ENCODE assay signal across 18 cellular contexts in genomic region chr17:81550285-81550684, GRCh38. TPM values are rescaled to one million over a fixed set of nuclear protein-coding genes. Genes with fewer than 3 reads are reported as not detected.
DNase-seq lines count a peak whose midpoint lies in the region; ATAC-seq and TF ChIP-seq lines count a peak whose summit lies in the region.
"Had no signal": no experiment of that assay in that cellular context is flagged by ENCODE, and none has a peak within 500 bp of the region (broad histone marks: within the 10 kb centered on the region; RNA-seq: fewer than 3 reads in every experiment).

No MANE protein-coding gene starts in this region.

- DNase-seq in right cardiac atrium (peak in 2 of 3 donors; percentile 38 to 55), Right ventricle myocardium superior (no peak), right lobe of liver (peak in 2 of 3 donors; percentile 24 to 53), coronary artery (ENCODE audit: low spot score) (no peak), ureter (ENCODE audit: low spot score) (no peak), NCI-H2081 (lab: John Stamatoyannopoulos, UW) (no peak)
- no peak for DNase-seq in activated T-helper 2 cell treated with anti-CD3 and anti-CD28 coated beads, Interferon-gamma antibody, Interleukin-2, Interleukin-4, amounts not matched to agents 10 μg/mL and 5 μg/mL and 100 μg/mL, durations not matched to agents 14 hours and 24 hours and 36 hours (ENCODE audit: low spot score)
- DNase-seq in stimulated activated naive CD8-positive, alpha-beta T cell treated with anti-CD3 and anti-CD28 coated beads, Interleukin-15, amount 100 ng/mL, for 72 hours = no peak
- DNase-seq: AML-193; effector CD8-positive, alpha-beta T cell; EL; foreskin melanocyte; KG1; NCI-H526 treated with DMSO at 0.1 percent for 48 hours; stimulated activated CD4-positive, alpha-beta T cell treated with anti-CD3 and anti-CD28 coated beads, Interleukin-4, amount 100 ng/mL, for 24 hours; stomach; T1000 had no signal

- H3K27me3 Mint-ChIP-seq in activated T-helper 2 cell treated with anti-CD3 and anti-CD28 coated beads, Interferon-gamma antibody, Interleukin-2, Interleukin-4, amounts not matched to agents 10 μg/mL and 5 μg/mL and 100 μg/mL, durations not matched to agents 14 hours and 24 hours and 36 hours (ENCODE audit: low read depth) = no peaks in the 10 kb centered on the region
- no peaks in the 10 kb centered on the region for H3K27me3 Mint-ChIP-seq in stimulated activated naive CD8-positive, alpha-beta T cell treated with anti-CD3 and anti-CD28 coated beads, Interleukin-15, amount 100 ng/mL, for 72 hours

- H3K27me3 ChIP-seq in right cardiac atrium (ENCODE audit: control insufficient read depth, insufficient read depth) (no peaks in the 10 kb centered on the region), right lobe of liver (no peaks in the 10 kb centered on the region)
- H3K27me3 ChIP-seq: stomach had no signal

- peaks cover 0 to 27% (median 4%) of the 10 kb centered on the region in 4 donors for H3K36me3 ChIP-seq in right lobe of liver

- H3K4me1 Mint-ChIP-seq in activated T-helper 2 cell treated with anti-CD3 and anti-CD28 coated beads, Interferon-gamma antibody, Interleukin-2, Interleukin-4, amounts not matched to agents 10 μg/mL and 5 μg/mL and 100 μg/mL, durations not matched to agents 14 hours and 24 hours and 36 hours (ENCODE audit: low read depth) = peaks cover 19% of the 10 kb centered on the region
- peaks cover 44% of the 10 kb centered on the region for H3K4me1 Mint-ChIP-seq in stimulated activated naive CD8-positive, alpha-beta T cell treated with anti-CD3 and anti-CD28 coated beads, Interleukin-15, amount 100 ng/mL, for 72 hours

- H3K4me3 ChIP-seq in right cardiac atrium (ENCODE audit: low read length) (no peak overlapping the region), right lobe of liver (no peak overlapping the region), coronary artery (no peak overlapping the region)
- H3K4me3 ChIP-seq: mucosa of descending colon had no signal

- peak overlapping the region; percentile 4 for H3K27ac Mint-ChIP-seq in activated T-helper 2 cell treated with anti-CD3 and anti-CD28 coated beads, Interferon-gamma antibody, Interleukin-2, Interleukin-4, amounts not matched to agents 10 μg/mL and 5 μg/mL and 100 μg/mL, durations not matched to agents 14 hours and 24 hours and 36 hours
- peak overlapping the region in 1 of 2 donors; percentile 48 for H3K27ac Mint-ChIP-seq in stimulated activated naive CD8-positive, alpha-beta T cell treated with anti-CD3 and anti-CD28 coated beads, Interleukin-15, amount 100 ng/mL, for 72 hours

- intact Hi-C loops in right cardiac atrium (cut with DNase I) = loop anchor here in 1 of 4 donors (5.0 kb wide), 1 partner anchor 33 kb away; no protein-coding TSS in a partner anchor
- intact Hi-C loops in Right ventricle myocardium superior (cut with DNase I) = no loop called here
- intact Hi-C loops in activated T-helper 2 cell treated with anti-CD3 and anti-CD28 coated beads, Interferon-gamma antibody, Interleukin-2, Interleukin-4, amounts not matched to agents 10 μg/mL and 5 μg/mL and 100 μg/mL, durations not matched to agents 14 hours and 24 hours and 36 hours (cut with micrococcal nuclease) = loop anchor here (5.0 kb wide), 1 partner anchor 298 kb away; no protein-coding TSS in a partner anchor
- intact Hi-C loops in right lobe of liver (cut with DNase I) = loop anchor here in 1 of 2 donors (5.0 kb wide), 1 partner anchor 52 kb away; no protein-coding TSS in a partner anchor

- ATAC-seq in right cardiac atrium = no peak
- no peak for ATAC-seq in Right ventricle myocardium superior (ENCODE audit: poor library complexity)
- ATAC-seq in right lobe of liver = no peak
- no peak for ATAC-seq in stimulated activated naive CD8-positive, alpha-beta T cell treated with anti-CD3 and anti-CD28 coated beads, Interleukin-15, amount 100 ng/mL, for 72 hours
- ATAC-seq: mucosa of descending colon had no signal

- H3K27ac ChIP-seq in right cardiac atrium (ENCODE audit: low read length) = no peak overlapping the region
- H3K27ac ChIP-seq in right lobe of liver = no peak overlapping the region
- H3K27ac ChIP-seq in coronary artery = no peak overlapping the region
- H3K27ac ChIP-seq: stomach had no signal

- peaks cover 7% of the 10 kb centered on the region for H3K4me1 ChIP-seq in right cardiac atrium (ENCODE audit: control insufficient read depth, insufficient read depth, low read length)
- H3K4me1 ChIP-seq in right lobe of liver = peaks cover 0 to 27% (median 7%) of the 10 kb centered on the region in 4 donors

- H3K9me3 ChIP-seq in right cardiac atrium (ENCODE audit: control insufficient read depth, low read length) (no peaks in the 10 kb centered on the region), right lobe of liver (no peaks in the 10 kb centered on the region)
- H3K9me3 ChIP-seq: mucosa of descending colon, stomach had no signal

- peak overlapping the region; percentile 89 for H3K4me3 Mint-ChIP-seq in activated T-helper 2 cell treated with anti-CD3 and anti-CD28 coated beads, Interferon-gamma antibody, Interleukin-2, Interleukin-4, amounts not matched to agents 10 μg/mL and 5 μg/mL and 100 μg/mL, durations not matched to agents 14 hours and 24 hours and 36 hours (ENCODE audit: low read depth)
- peak overlapping the region; percentile 62 to 98 for H3K4me3 Mint-ChIP-seq in stimulated activated naive CD8-positive, alpha-beta T cell treated with anti-CD3 and anti-CD28 coated beads, Interleukin-15, amount 100 ng/mL, for 72 hours

- 95% methylated on average over 15 of the region's 15 CpGs for WGBS in right cardiac atrium
- WGBS in right lobe of liver (ENCODE audit: insufficient coverage, low coverage, low lambda C conversion rate, missing lambda C conversion rate) = 86% methylated on average over 2 of the region's 15 CpGs

- H3K9me3 Mint-ChIP-seq in activated T-helper 2 cell treated with anti-CD3 and anti-CD28 coated beads, Interferon-gamma antibody, Interleukin-2, Interleukin-4, amounts not matched to agents 10 μg/mL and 5 μg/mL and 100 μg/mL, durations not matched to agents 14 hours and 24 hours and 36 hours = no peaks in the 10 kb centered on the region
- H3K9me3 Mint-ChIP-seq in stimulated activated naive CD8-positive, alpha-beta T cell treated with anti-CD3 and anti-CD28 coated beads, Interleukin-15, amount 100 ng/mL, for 72 hours = no peaks in the 10 kb centered on the region

- TF ChIP-seq CTCF in right lobe of liver (IDR thresholded peaks at IDR 0.05) (no peak), coronary artery (IDR thresholded peaks at IDR 0.05) (no peak)

- TF ChIP-seq POLR2A in right lobe of liver (IDR thresholded peaks at IDR 0.05) = no peak

- peaks cover 44% of the 10 kb centered on the region for H3K36me3 Mint-ChIP-seq in activated T-helper 2 cell treated with anti-CD3 and anti-CD28 coated beads, Interferon-gamma antibody, Interleukin-2, Interleukin-4, amounts not matched to agents 10 μg/mL and 5 μg/mL and 100 μg/mL, durations not matched to agents 14 hours and 24 hours and 36 hours (ENCODE audit: low read depth)

RNA-seq across cellular contexts. Expression of gene FAAP100, which starts 1.9 kb away (rescaled TPM):
- total RNA-seq in right cardiac atrium = 10 to 100 TPM; 12.0 to 15.3 (median 13.5) TPM
- 13.0 TPM for polyA plus RNA-seq in right cardiac atrium
- total RNA-seq in Right ventricle myocardium superior = 13.0 TPM
- total RNA-seq in activated T-helper 2 cell treated with anti-CD3 and anti-CD28 coated beads, Interferon-gamma antibody, Interleukin-2, Interleukin-4, amounts not matched to agents 10 μg/mL and 5 μg/mL and 100 μg/mL, durations not matched to agents 14 hours and 24 hours and 36 hours = 61.6 and 64.4 TPM in 2 replicates
- 10 to 100 TPM; 13.1 to 17.1 (median 15.2) TPM for total RNA-seq in right lobe of liver
- total RNA-seq in ureter = 37.1 TPM

RNA-seq across cellular contexts. Expression of gene FSCN2, which starts 22.1 kb away (rescaled TPM):
- total RNA-seq in right cardiac atrium = under 1 TPM; 0.45 to 0.63 (median 0.53) TPM
- 0.48 TPM for polyA plus RNA-seq in right cardiac atrium
- 0.19 TPM for total RNA-seq in Right ventricle myocardium superior
- total RNA-seq in activated T-helper 2 cell treated with anti-CD3 and anti-CD28 coated beads, Interferon-gamma antibody, Interleukin-2, Interleukin-4, amounts not matched to agents 10 μg/mL and 5 μg/mL and 100 μg/mL, durations not matched to agents 14 hours and 24 hours and 36 hours = 1.1 TPM in 2 replicates
- total RNA-seq in right lobe of liver = under 1 TPM in 1 of 6 experiments, not detected in 5; 0.22 TPM
- total RNA-seq in ureter = 4.2 TPM

RNA-seq across cellular contexts. Expression of gene ACTG1, which starts 37.7 kb away (rescaled TPM):
- total RNA-seq in right cardiac atrium = 100 to 1,000 TPM; 347 to 772 (median 510) TPM
- polyA plus RNA-seq in right cardiac atrium = 410 TPM
- 369 TPM for total RNA-seq in Right ventricle myocardium superior
- total RNA-seq in activated T-helper 2 cell treated with anti-CD3 and anti-CD28 coated beads, Interferon-gamma antibody, Interleukin-2, Interleukin-4, amounts not matched to agents 10 μg/mL and 5 μg/mL and 100 μg/mL, durations not matched to agents 14 hours and 24 hours and 36 hours = 4,152 and 4,174 TPM in 2 replicates
- 1,000 to 10,000 TPM in 3 of 6 experiments, 100 to 1,000 TPM in 3; 218 to 2,508 (median 1,326) TPM for total RNA-seq in right lobe of liver
- 3,857 TPM for total RNA-seq in ureter

Comparison
In these comparisons a context has a peak if more than half of its experiments do, and no peak if none do; other contexts are left out.
1. DNase-seq: peak in right cardiac atrium (2 of 3) and right lobe of liver (2 of 3); none in Right ventricle myocardium superior (single experiment), activated T-helper 2 cell treated with anti-CD3 and anti-CD28 coated beads, Interferon-gamma antibody, Interleukin-2, Interleukin-4, amounts not matched to agents 10 μg/mL and 5 μg/mL and 100 μg/mL, durations not matched to agents 14 hours and 24 hours and 36 hours (single experiment), stimulated activated naive CD8-positive, alpha-beta T cell treated with anti-CD3 and anti-CD28 coated beads, Interleukin-15, amount 100 ng/mL, for 72 hours (0 of 2), coronary artery (single experiment), ureter (single experiment) and NCI-H2081 (0 of 2).